Comparison of ENCODE assay signal across 2 cellular contexts in the genomic region with DNA sequence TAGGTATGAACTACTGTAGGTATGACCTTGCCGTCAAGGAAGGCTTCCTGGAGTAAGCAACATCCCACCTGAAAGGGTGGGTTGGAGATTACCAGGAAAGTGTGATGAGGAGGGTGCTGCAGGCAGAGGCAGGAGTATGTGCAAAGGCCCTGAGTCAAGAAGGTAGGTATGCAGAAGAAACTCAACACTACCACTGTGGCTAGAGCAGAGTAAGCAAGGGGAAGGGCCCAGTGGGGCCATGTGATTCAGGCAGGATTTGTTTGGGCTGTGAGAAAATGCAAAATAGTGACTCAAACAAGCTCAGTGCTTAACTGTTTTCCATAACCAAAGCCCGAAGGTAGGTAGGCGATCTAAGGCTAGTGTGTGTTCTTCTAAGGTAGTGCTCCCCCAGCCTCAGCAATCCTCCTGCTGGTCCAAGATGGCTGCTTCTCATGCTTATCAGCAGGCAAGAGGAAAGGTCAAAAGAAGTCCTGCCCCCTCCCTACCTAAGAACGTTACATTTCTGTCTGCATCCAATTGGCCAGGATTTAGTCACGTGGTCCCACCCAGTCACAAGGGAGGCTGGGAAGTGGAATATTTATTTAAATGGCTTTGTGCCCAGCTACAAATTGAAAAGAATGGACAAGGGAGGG.
A peak's percentile ranks its signal among the peaks of the same experiment; 100 is the strongest.
TF ChIP-seq lines count a peak whose summit lies in the region.

No MANE protein-coding gene starts in this region.

TF ChIP-seq in SK-N-SH, 30 proteins besides CTCF, POLR2A, EP300 and RAD21:
- TF ChIP-seq, protein P1, sequence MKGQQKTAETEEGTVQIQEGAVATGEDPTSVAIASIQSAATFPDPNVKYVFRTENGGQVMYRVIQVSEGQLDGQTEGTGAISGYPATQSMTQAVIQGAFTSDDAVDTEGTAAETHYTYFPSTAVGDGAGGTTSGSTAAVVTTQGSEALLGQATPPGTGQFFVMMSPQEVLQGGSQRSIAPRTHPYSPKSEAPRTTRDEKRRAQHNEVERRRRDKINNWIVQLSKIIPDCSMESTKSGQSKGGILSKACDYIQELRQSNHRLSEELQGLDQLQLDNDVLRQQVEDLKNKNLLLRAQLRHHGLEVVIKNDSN (IDR thresholded peaks at IDR 0.05; ENCODE audit: borderline replicate concordance, low read depth) = peak; percentile 19; the same call in 1 of the 2 replicates
- no peak for TF ChIP-seq JUND (IDR thresholded peaks at IDR 0.05)

TF ChIP-seq in SK-N-SH treated with all-trans-retinoic acid at 6 μM for 48 hours, 23 proteins besides CTCF, POLR2A, EP300 and RAD21:
- TF ChIP-seq TCF4 (CRISPR knock-in tag; IDR thresholded peaks at IDR 0.05; ENCODE audit: borderline replicate concordance) = no peak
- TF ChIP-seq, protein P2, sequence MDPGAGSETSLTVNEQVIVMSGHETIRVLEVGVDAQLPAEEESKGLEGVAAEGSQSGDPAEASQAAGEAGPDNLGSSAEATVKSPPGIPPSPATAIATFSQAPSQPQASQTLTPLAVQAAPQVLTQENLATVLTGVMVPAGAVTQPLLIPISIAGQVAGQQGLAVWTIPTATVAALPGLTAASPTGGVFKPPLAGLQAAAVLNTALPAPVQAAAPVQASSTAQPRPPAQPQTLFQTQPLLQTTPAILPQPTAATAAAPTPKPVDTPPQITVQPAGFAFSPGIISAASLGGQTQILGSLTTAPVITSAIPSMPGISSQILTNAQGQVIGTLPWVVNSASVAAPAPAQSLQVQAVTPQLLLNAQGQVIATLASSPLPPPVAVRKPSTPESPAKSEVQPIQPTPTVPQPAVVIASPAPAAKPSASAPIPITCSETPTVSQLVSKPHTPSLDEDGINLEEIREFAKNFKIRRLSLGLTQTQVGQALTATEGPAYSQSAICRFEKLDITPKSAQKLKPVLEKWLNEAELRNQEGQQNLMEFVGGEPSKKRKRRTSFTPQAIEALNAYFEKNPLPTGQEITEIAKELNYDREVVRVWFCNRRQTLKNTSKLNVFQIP (CRISPR knock-in tag; IDR thresholded peaks at IDR 0.05; ENCODE audit: borderline replicate concordance, low read depth) = no peak
- TF ChIP-seq ZC3H10 (CRISPR knock-in tag; IDR thresholded peaks at IDR 0.05) = no peak
- no peak for TF ChIP-seq BACH2 (CRISPR knock-in tag; IDR thresholded peaks at IDR 0.05; ENCODE audit: borderline replicate concordance)
- TF ChIP-seq ZNF8 (CRISPR knock-in tag; IDR thresholded peaks at IDR 0.05) = no peak
- no peak for TF ChIP-seq RARB (CRISPR knock-in tag; IDR thresholded peaks at IDR 0.05)
- TF ChIP-seq TOX (CRISPR knock-in tag; IDR thresholded peaks at IDR 0.05; ENCODE audit: borderline replicate concordance) = no peak
- TF ChIP-seq OSR1 (CRISPR knock-in tag; IDR thresholded peaks at IDR 0.05) = no peak
